In genomic region chr7:19107392-19108147, GRCh38 we compare ENCODE assay signal across 1 cellular context.
TF ChIP-seq lines count a peak whose summit lies in the region.

No MANE protein-coding gene starts in this region.

TF ChIP-seq in HepG2, 621 proteins besides CTCF, POLR2A, EP300 and RAD21:
- no peak for TF ChIP-seq PCBP2 (optimal IDR thresholded peaks at IDR 0.05; ENCODE audit: low read depth, low read length, poor library complexity, severe bottlenecking)
- TF ChIP-seq, protein P1, sequence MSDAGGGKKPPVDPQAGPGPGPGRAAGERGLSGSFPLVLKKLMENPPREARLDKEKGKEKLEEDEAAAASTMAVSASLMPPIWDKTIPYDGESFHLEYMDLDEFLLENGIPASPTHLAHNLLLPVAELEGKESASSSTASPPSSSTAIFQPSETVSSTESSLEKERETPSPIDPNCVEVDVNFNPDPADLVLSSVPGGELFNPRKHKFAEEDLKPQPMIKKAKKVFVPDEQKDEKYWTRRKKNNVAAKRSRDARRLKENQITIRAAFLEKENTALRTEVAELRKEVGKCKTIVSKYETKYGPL (CRISPR knock-in tag; IDR thresholded peaks at IDR 0.05) = no peak
- TF ChIP-seq NR2F6 (IDR thresholded peaks at IDR 0.05) = no peak
- no peak for TF ChIP-seq NR2F6 (CRISPR knock-in tag; IDR thresholded peaks at IDR 0.05)
- no peak for TF ChIP-seq FOXJ3 (CRISPR knock-in tag; IDR thresholded peaks at IDR 0.05; ENCODE audit: borderline replicate concordance)
- TF ChIP-seq ZNF710 (CRISPR knock-in tag; IDR thresholded peaks at IDR 0.05; ENCODE audit: borderline replicate concordance) = no peak
- TF ChIP-seq ZNF44 (CRISPR knock-in tag; IDR thresholded peaks at IDR 0.05) = no peak
- TF ChIP-seq POLR2AphosphoS5 (IDR thresholded peaks at IDR 0.05; ENCODE audit: low read depth, low read length) = no peak
- TF ChIP-seq, protein P2, sequence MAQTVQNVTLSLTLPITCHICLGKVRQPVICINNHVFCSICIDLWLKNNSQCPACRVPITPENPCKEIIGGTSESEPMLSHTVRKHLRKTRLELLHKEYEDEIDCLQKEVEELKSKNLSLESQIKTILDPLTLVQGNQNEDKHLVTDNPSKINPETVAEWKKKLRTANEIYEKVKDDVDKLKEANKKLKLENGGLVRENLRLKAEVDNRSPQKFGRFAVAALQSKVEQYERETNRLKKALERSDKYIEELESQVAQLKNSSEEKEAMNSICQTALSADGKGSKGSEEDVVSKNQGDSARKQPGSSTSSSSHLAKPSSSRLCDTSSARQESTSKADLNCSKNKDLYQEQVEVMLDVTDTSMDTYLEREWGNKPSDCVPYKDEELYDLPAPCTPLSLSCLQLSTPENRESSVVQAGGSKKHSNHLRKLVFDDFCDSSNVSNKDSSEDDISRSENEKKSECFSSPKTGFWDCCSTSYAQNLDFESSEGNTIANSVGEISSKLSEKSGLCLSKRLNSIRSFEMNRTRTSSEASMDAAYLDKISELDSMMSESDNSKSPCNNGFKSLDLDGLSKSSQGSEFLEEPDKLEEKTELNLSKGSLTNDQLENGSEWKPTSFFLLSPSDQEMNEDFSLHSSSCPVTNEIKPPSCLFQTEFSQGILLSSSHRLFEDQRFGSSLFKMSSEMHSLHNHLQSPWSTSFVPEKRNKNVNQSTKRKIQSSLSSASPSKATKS (CRISPR knock-in tag; IDR thresholded peaks at IDR 0.05) = no peak
- TF ChIP-seq, protein P3, sequence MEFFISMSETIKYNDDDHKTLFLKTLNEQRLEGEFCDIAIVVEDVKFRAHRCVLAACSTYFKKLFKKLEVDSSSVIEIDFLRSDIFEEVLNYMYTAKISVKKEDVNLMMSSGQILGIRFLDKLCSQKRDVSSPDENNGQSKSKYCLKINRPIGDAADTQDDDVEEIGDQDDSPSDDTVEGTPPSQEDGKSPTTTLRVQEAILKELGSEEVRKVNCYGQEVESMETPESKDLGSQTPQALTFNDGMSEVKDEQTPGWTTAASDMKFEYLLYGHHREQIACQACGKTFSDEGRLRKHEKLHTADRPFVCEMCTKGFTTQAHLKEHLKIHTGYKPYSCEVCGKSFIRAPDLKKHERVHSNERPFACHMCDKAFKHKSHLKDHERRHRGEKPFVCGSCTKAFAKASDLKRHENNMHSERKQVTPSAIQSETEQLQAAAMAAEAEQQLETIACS (CRISPR knock-in tag; IDR thresholded peaks at IDR 0.05) = no peak
- no peak for TF ChIP-seq ZKSCAN5 (CRISPR knock-in tag; IDR thresholded peaks at IDR 0.05)
- TF ChIP-seq, protein P4, sequence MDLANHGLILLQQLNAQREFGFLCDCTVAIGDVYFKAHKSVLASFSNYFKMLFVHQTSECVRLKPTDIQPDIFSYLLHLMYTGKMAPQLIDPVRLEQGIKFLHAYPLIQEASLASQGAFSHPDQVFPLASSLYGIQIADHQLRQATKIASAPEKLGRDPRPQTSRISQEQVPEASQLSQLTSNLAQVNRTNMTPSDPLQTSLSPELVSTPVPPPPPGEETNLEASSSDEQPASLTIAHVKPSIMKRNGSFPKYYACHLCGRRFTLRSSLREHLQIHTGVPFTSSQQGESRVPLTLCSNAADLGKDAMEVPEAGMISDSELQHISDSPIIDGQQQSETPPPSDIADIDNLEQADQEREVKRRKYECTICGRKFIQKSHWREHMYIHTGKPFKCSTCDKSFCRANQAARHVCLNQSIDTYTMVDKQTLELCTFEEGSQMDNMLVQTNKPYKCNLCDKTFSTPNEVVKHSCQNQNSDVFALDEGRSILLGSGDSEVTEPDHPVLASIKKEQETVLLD (CRISPR knock-in tag; IDR thresholded peaks at IDR 0.05; ENCODE audit: low read depth) = no peak
- no peak for TF ChIP-seq SP2 (CRISPR knock-in tag; IDR thresholded peaks at IDR 0.05)
